In the genomic region with DNA sequence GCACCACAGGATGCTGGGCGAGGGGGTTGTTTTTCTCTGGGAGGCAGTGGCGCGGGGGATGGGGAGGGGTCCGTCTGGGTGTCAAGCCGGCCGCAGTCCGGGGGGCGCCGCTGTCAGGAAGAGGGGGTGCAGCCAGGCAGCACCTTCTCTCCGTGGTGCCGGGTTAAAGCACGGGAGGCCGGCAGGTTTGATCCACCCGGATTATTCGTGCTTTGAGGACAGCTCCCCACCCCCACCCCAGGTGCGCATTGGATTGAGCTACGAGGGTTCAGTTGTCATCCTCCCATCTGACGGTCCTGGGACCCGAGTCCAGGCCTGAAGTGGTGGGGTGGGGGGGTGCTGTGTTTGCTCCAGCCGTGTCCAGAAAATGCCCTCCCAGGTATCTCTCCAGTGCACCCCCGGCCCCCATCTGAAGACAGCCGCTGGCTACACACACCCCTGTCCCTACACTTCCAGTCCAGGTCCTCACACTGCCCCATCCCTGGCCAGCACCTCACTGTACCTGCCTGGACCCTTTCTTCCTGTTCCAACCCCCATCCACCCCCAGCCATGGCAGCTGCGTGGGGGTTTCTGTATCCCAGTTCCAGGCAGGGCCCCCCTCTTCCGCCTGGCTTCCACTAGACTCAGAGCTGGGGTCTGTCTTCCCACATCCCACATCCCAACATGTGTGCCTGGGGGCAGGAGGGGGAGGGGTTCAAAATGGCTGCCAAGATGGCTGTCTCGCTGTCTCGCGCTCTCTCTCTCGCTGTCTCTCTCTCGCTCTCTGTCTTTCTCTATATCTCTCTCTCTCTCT, we compare ENCODE assay signal across 8 cellular contexts.
DNase-seq lines count a peak whose midpoint lies in the region; ATAC-seq and TF ChIP-seq lines count a peak whose summit lies in the region.
"Not testable (repeated sequence)": the region's sequence is repeated elsewhere in the genome, so short reads cannot be mapped to it uniquely, and the experiment has no call there.

No MANE protein-coding gene starts in this region.

- DNase-seq in AG09309 (ENCODE audit: low read depth); HAP-1 (ENCODE audit: low spot score in 2 of 2); activated T-helper 1 cell treated with anti-CD3 and anti-CD28 coated beads, Interleukin-12 subunit alpha, Interleukin-12 subunit beta, Interleukin-2, Interleukin-4 antibody, amounts not matched to agents 30 ng/mL and 10 ng/mL and 1 ng/mL, durations not matched to agents 14 hours and 24 hours and 36 hours (ENCODE audit: low spot score); coronary artery (ENCODE audit: low spot score); right atrium auricular region (ENCODE audit: low spot score); naive B cell; smooth muscle cell (lab: John Stamatoyannopoulos, UW; ENCODE audit: unreplicated experiment): not testable (repeated sequence)

- not testable (repeated sequence) for H3K36me3 ChIP-seq in HAP-1 (replicated peaks); OCI-LY1 (ENCODE audit: insufficient read depth, low read length); right atrium auricular region; smooth muscle cell (ENCODE audit: low read depth)

- not testable (repeated sequence) for H3K9me3 Mint-ChIP-seq in activated T-helper 1 cell treated with anti-CD3 and anti-CD28 coated beads, Interleukin-12 subunit alpha, Interleukin-12 subunit beta, Interleukin-2, Interleukin-4 antibody, amounts not matched to agents 30 ng/mL and 10 ng/mL and 1 ng/mL, durations not matched to agents 14 hours and 24 hours and 36 hours; naive B cell

- H3K4me3 Mint-ChIP-seq in activated T-helper 1 cell treated with anti-CD3 and anti-CD28 coated beads, Interleukin-12 subunit alpha, Interleukin-12 subunit beta, Interleukin-2, Interleukin-4 antibody, amounts not matched to agents 30 ng/mL and 10 ng/mL and 1 ng/mL, durations not matched to agents 14 hours and 24 hours and 36 hours = peak overlapping the region; percentile 89
- H3K4me3 Mint-ChIP-seq in naive B cell = peak overlapping the region; percentile 58 to 97 (median 88)

- H2AFZ ChIP-seq in OCI-LY1 (ENCODE audit: low read length); smooth muscle cell (ENCODE audit: low read depth): not testable (repeated sequence)

- H3K4me2 ChIP-seq in OCI-LY1 (ENCODE audit: low read length) = peak overlapping the region; percentile 98
- peak overlapping the region; percentile 90 for H3K4me2 ChIP-seq in smooth muscle cell

- WGBS in smooth muscle cell (ENCODE audit: low lambda C conversion rate) = 22% methylated on average over 12 of the region's 29 CpGs

- H3K4me1 Mint-ChIP-seq in activated T-helper 1 cell treated with anti-CD3 and anti-CD28 coated beads, Interleukin-12 subunit alpha, Interleukin-12 subunit beta, Interleukin-2, Interleukin-4 antibody, amounts not matched to agents 30 ng/mL and 10 ng/mL and 1 ng/mL, durations not matched to agents 14 hours and 24 hours and 36 hours (ENCODE audit: low read depth) = peaks cover 19% of the 10 kb centered on the region
- peaks cover 37 to 55% (median 51%) of the 10 kb centered on the region in 3 donors for H3K4me1 Mint-ChIP-seq in naive B cell

- in situ Hi-C loops in HAP-1 (cut with MboI; ENCODE audit: low sequenced_read_pairs) = loop anchor here (10.0 to 25.0 kb wide), 2 partner anchors 236 to 598 kb away; partner anchors contain the start of genes GOSR1 and NSRP1

- not testable (repeated sequence) for H3F3A ChIP-seq in OCI-LY1 (ENCODE audit: insufficient read depth, low read length); smooth muscle cell (ENCODE audit: low read depth)

- H4K20me1 ChIP-seq in OCI-LY1 (ENCODE audit: insufficient read depth, low read length) = not testable (repeated sequence)
- peaks cover 56% of the 10 kb centered on the region for H4K20me1 ChIP-seq in smooth muscle cell (ENCODE audit: low read depth)

- not testable (repeated sequence) for H3K9me2 ChIP-seq in OCI-LY1 (ENCODE audit: low read depth, low read length)

- not testable (repeated sequence) for H3K4me1 ChIP-seq in HAP-1; smooth muscle cell (ENCODE audit: low read depth)
- H3K4me1 ChIP-seq in OCI-LY1 (ENCODE audit: insufficient read depth, low read length, severe bottlenecking) = peaks cover 60% of the 10 kb centered on the region
- peaks cover 0 to 33% of the 10 kb centered on the region in 2 donors for H3K4me1 ChIP-seq in right atrium auricular region

- peaks cover 52% of the 10 kb centered on the region for H3K27me3 Mint-ChIP-seq in activated T-helper 1 cell treated with anti-CD3 and anti-CD28 coated beads, Interleukin-12 subunit alpha, Interleukin-12 subunit beta, Interleukin-2, Interleukin-4 antibody, amounts not matched to agents 30 ng/mL and 10 ng/mL and 1 ng/mL, durations not matched to agents 14 hours and 24 hours and 36 hours (ENCODE audit: insufficient read depth)
- H3K27me3 Mint-ChIP-seq in naive B cell = peaks cover 4 to 22% (median 15%) of the 10 kb centered on the region in 3 donors

- peak overlapping the region; percentile 71 for H3K27ac ChIP-seq in OCI-LY1 (ENCODE audit: low read depth, low read length, poor library complexity, severe bottlenecking)
- not testable (repeated sequence) for H3K27ac ChIP-seq in coronary artery; smooth muscle cell (ENCODE audit: low read depth)
- H3K27ac ChIP-seq in right atrium auricular region = peak overlapping the region in 1 of 2 donors; percentile 57

- not testable (repeated sequence) for H3K36me3 Mint-ChIP-seq in activated T-helper 1 cell treated with anti-CD3 and anti-CD28 coated beads, Interleukin-12 subunit alpha, Interleukin-12 subunit beta, Interleukin-2, Interleukin-4 antibody, amounts not matched to agents 30 ng/mL and 10 ng/mL and 1 ng/mL, durations not matched to agents 14 hours and 24 hours and 36 hours (ENCODE audit: low read depth); naive B cell

- intact Hi-C loops in activated T-helper 1 cell treated with anti-CD3 and anti-CD28 coated beads, Interleukin-12 subunit alpha, Interleukin-12 subunit beta, Interleukin-2, Interleukin-4 antibody, amounts not matched to agents 30 ng/mL and 10 ng/mL and 1 ng/mL, durations not matched to agents 14 hours and 24 hours and 36 hours (cut with micrococcal nuclease) = not testable (repeated sequence)

- TF ChIP-seq CTCF in AG09309 (IDR thresholded peaks at IDR 0.05; ENCODE audit: control insufficient read depth, insufficient read depth, low read depth, low read length, missing control alignments); OCI-LY1 (IDR thresholded peaks at IDR 0.05; ENCODE audit: low read length); coronary artery (IDR thresholded peaks at IDR 0.05); right atrium auricular region (IDR thresholded peaks at IDR 0.05); smooth muscle cell (IDR thresholded peaks at IDR 0.05; ENCODE audit: borderline replicate concordance, insufficient read depth, poor library complexity, severe bottlenecking): not testable (repeated sequence)

- H3K9me3 ChIP-seq in HAP-1; OCI-LY1 (ENCODE audit: low read length); right atrium auricular region; smooth muscle cell (replicated peaks; ENCODE audit: low read depth): not testable (repeated sequence)

- H3K9ac ChIP-seq in OCI-LY1 (ENCODE audit: low read length) = peak overlapping the region; percentile 74
- peak overlapping the region; percentile 51 for H3K9ac ChIP-seq in smooth muscle cell (ENCODE audit: low read depth)

- H3K79me2 ChIP-seq in OCI-LY1 (ENCODE audit: insufficient read depth, low read length) = peaks cover 45% of the 10 kb centered on the region
- H3K79me2 ChIP-seq in smooth muscle cell (ENCODE audit: low read depth) = peaks cover 49% of the 10 kb centered on the region

- H3K27me3 ChIP-seq in HAP-1 (ENCODE audit: low read depth); OCI-LY1 (ENCODE audit: insufficient read depth, low read length); right atrium auricular region; smooth muscle cell (ENCODE audit: low read depth): not testable (repeated sequence)

- H3K4me3 ChIP-seq in AG09309 (ENCODE audit: control insufficient read depth, low read depth, low read length) (peak overlapping the region; percentile 61), HAP-1 (peak overlapping the region; percentile 57), OCI-LY1 (ENCODE audit: low read depth, low read length, poor library complexity, severe bottlenecking) (peak overlapping the region; percentile 77), coronary artery (peak overlapping the region; percentile 99), right atrium auricular region (peak overlapping the region; percentile 70 to 85), smooth muscle cell (peak overlapping the region; percentile 88)

- ATAC-seq in naive B cell (ENCODE audit: low read depth in 2 of 2) = not testable (repeated sequence)

- H3K27ac Mint-ChIP-seq in activated T-helper 1 cell treated with anti-CD3 and anti-CD28 coated beads, Interleukin-12 subunit alpha, Interleukin-12 subunit beta, Interleukin-2, Interleukin-4 antibody, amounts not matched to agents 30 ng/mL and 10 ng/mL and 1 ng/mL, durations not matched to agents 14 hours and 24 hours and 36 hours = peak overlapping the region; percentile 80
- peak overlapping the region in 5 of 6 donors; percentile 12 to 82 (median 37) for H3K27ac Mint-ChIP-seq in naive B cell
